8 cellular contexts compared by ENCODE assay signal in genomic region chr1:226082959-226083302, GRCh38. TPM values are rescaled to one million over a fixed set of nuclear protein-coding genes. Genes with fewer than 3 reads are reported as not detected.
A peak's percentile ranks its signal among the peaks of the same experiment; 100 is the strongest.
DNase-seq lines count a peak whose midpoint lies in the region; ATAC-seq, FAIRE-seq and TF ChIP-seq lines count a peak whose summit lies in the region.

No MANE protein-coding gene starts in this region.

- H3K27me3 ChIP-seq in CD8-positive, alpha-beta T cell (ENCODE audit: insufficient read depth, low read length), result no peaks in the 10 kb centered on the region
- H3K27me3 ChIP-seq in neuron (ENCODE audit: insufficient read depth, low read length), result no peaks in the 10 kb centered on the region

- ATAC-seq in CD8-positive, alpha-beta T cell, result peak; percentile 15
- ATAC-seq in GM19463 (IDR thresholded peaks at IDR 0.05; ENCODE audit: unreplicated experiment) (peak; percentile 8), HG03521 (IDR thresholded peaks at IDR 0.05; ENCODE audit: unreplicated experiment) (peak; percentile 14), WTC11 (peak; percentile 34), HG03520 (IDR thresholded peaks at IDR 0.05; ENCODE audit: unreplicated experiment) (no peak)

- TF ChIP-seq CTCF in CD8-positive, alpha-beta T cell (IDR thresholded peaks at IDR 0.05), result no peak
- TF ChIP-seq CTCF in WTC11 (IDR thresholded peaks at IDR 0.05) (no peak), foreskin fibroblast (IDR thresholded peaks at IDR 0.05; ENCODE audit: low read depth, low read length) (no peak), D721Med (IDR thresholded peaks at IDR 0.05; ENCODE audit: insufficient read depth, missing control alignments) (no peak)

- no peaks in the 10 kb centered on the region for H3K9me3 Mint-ChIP-seq in CD8-positive, alpha-beta T cell
- no peaks in the 10 kb centered on the region for H3K9me3 Mint-ChIP-seq in WTC11

- H3K4me3 ChIP-seq in CD8-positive, alpha-beta T cell (ENCODE audit: low read depth, low read length), result peak overlapping the region; percentile 78
- H3K4me3 ChIP-seq in foreskin fibroblast (ENCODE audit: low read depth in 1 of 2, low read length in 2 of 2) (peak overlapping the region; percentile 68 to 70), neuron (ENCODE audit: low read length) (peak overlapping the region; percentile 54)

- peaks cover 11% of the 10 kb centered on the region for H3K4me1 Mint-ChIP-seq in CD8-positive, alpha-beta T cell (ENCODE audit: low read depth)
- H3K4me1 Mint-ChIP-seq in WTC11, result peaks cover 6% of the 10 kb centered on the region

- H3K36me3 ChIP-seq in CD8-positive, alpha-beta T cell (ENCODE audit: insufficient read depth, low read length), result no peaks in the 10 kb centered on the region
- no peaks in the 10 kb centered on the region for H3K36me3 ChIP-seq in neuron (ENCODE audit: insufficient read depth, low read length)

- intact Hi-C loops in CD8-positive, alpha-beta T cell (cut with DNase I, micrococcal nuclease), result loop anchor here (1.0 to 2.0 kb wide), 6 partner anchors 18 to 38 kb away; partner anchors contain the start of gene H3-3A (in 1 of the 2)

- CTCF ChIA-PET in CD8-positive, alpha-beta T cell (lab: Charles Lee), result interaction anchor here (0.8 to 5.2 kb wide), 5 partner anchors 18 to 88 kb away, joined by 3 to 30 read pairs (median 7); no protein-coding TSS in a partner anchor
- CTCF ChIA-PET in WTC11 (lab: Charles Lee), result interaction anchor here (0.8 to 2.2 kb wide), 15 partner anchors 10 to 543 kb away, joined by 3 to 31 read pairs (median 4); partner anchors contain the start of gene H3-3A

- no peaks in the 10 kb centered on the region for H3K9me3 ChIP-seq in CD8-positive, alpha-beta T cell (ENCODE audit: low read length)
- no peaks in the 10 kb centered on the region for H3K9me3 ChIP-seq in neuron (ENCODE audit: low read length)

- H3K27ac Mint-ChIP-seq in CD8-positive, alpha-beta T cell, result no peak overlapping the region
- H3K27ac Mint-ChIP-seq in WTC11, result no peak overlapping the region

- POLR2A ChIA-PET in CD8-positive, alpha-beta T cell (lab: Charles Lee), result interaction anchor here (0.6 to 3.1 kb wide), 12 partner anchors 10 to 678 kb away, joined by 3 to 35 read pairs (median 5); partner anchors contain the start of genes H3-3A and SDE2
- POLR2A ChIA-PET in WTC11 (lab: Charles Lee), result interaction anchor here (1.1 to 2.2 kb wide), 3 partner anchors 10 to 21 kb away, joined by 4 to 15 read pairs (median 4); partner anchors contain the start of gene H3-3A

- DNase-seq in CD8-positive, alpha-beta T cell, result peak in 1 of 7 experiments; percentile 12
- peak; percentile 54 for DNase-seq in WTC11 (ENCODE audit: low spot score)
- DNase-seq in foreskin fibroblast, result peak; percentile 34 to 72
- DNase-seq in D721Med (ENCODE audit: insufficient read length, low spot score), result no peak

- H3K27ac ChIP-seq in CD8-positive, alpha-beta T cell (ENCODE audit: low read depth, low read length), result peak overlapping the region; percentile 15

- no peaks in the 10 kb centered on the region for H3K27me3 Mint-ChIP-seq in CD8-positive, alpha-beta T cell (ENCODE audit: low read depth)
- peaks cover 59% of the 10 kb centered on the region for H3K27me3 Mint-ChIP-seq in WTC11 (ENCODE audit: low read depth)

- peak overlapping the region; percentile 90 for H3K4me3 Mint-ChIP-seq in CD8-positive, alpha-beta T cell
- H3K4me3 Mint-ChIP-seq in WTC11, result peak overlapping the region; percentile 85

- H3K36me3 Mint-ChIP-seq in CD8-positive, alpha-beta T cell, result no peaks in the 10 kb centered on the region
- H3K36me3 Mint-ChIP-seq in WTC11, result no peaks in the 10 kb centered on the region

- peak overlapping the region; percentile 92 for H2AFZ ChIP-seq in neuron (ENCODE audit: low read depth, low read length)

- H3K4me1 ChIP-seq in CD8-positive, alpha-beta T cell (ENCODE audit: insufficient read depth, low read length), result peaks cover 10% of the 10 kb centered on the region
- H3K4me1 ChIP-seq in neuron (ENCODE audit: insufficient read depth, low read length), result peaks cover 5% of the 10 kb centered on the region

- FAIRE-seq in D721Med (lab: Jason Lieb, UNC), result no peak

TF ChIP-seq in WTC11, 78 proteins besides CTCF, POLR2A, EP300 and RAD21:
- TF ChIP-seq ZNF671 (CRISPR knock-in tag; IDR thresholded peaks at IDR 0.05) (no peak), ATF1 (CRISPR knock-in tag; IDR thresholded peaks at IDR 0.05) (peak; percentile 48; the same call in 1 of the 2 replicates), ZBTB21 (CRISPR knock-in tag; IDR thresholded peaks at IDR 0.05; ENCODE audit: borderline replicate concordance) (no peak), ZNF232 (CRISPR knock-in tag; IDR thresholded peaks at IDR 0.05) (peak; percentile 72; the same call in 1 of the 2 replicates), SMAD3 (CRISPR knock-in tag; IDR thresholded peaks at IDR 0.05; ENCODE audit: borderline replicate concordance) (peak; percentile 37; the same call in 1 of the 2 replicates)

RNA-seq across cellular contexts. Expression of gene H3-3A, which starts 20.4 kb away (rescaled TPM):
- total RNA-seq in CD8-positive, alpha-beta T cell, result 100 to 1,000 TPM; 439 to 447 TPM
- 894 to 987 TPM (median 963 TPM) in 3 replicates for total RNA-seq in WTC11 (2021)
